In genomic region chr12:26966842-26967241, GRCh38 we compare ENCODE assay signal across 25 cellular contexts.
"Had no signal": no experiment of that assay in that cellular context is flagged by ENCODE, and none has a peak within 500 bp of the region (broad histone marks: within the 10 kb centered on the region; RNA-seq: fewer than 3 reads in every experiment).

No MANE protein-coding gene starts in this region.

- H3K4me3 ChIP-seq: PC-9, SJCRH30 had no signal

- H3K27me3 ChIP-seq: SJCRH30 had no signal

- H3K9ac ChIP-seq: SK-N-SH had no signal

- H3K27ac ChIP-seq: PC-9, SJCRH30 had no signal

- FAIRE-seq: bronchial epithelial cell had no signal

- H3K9me3 ChIP-seq: SJCRH30, SK-N-SH had no signal

- H3K27me3 Mint-ChIP-seq: activated CD8-positive, alpha-beta T cell treated with anti-CD3 and anti-CD28 coated beads for 36 hours; activated naive CD4-positive, alpha-beta T cell treated with anti-CD3 and anti-CD28 coated beads, Interleukin-2, amount 50 U/mL, for 24 hours; central memory CD8-positive, alpha-beta T cell had no signal

- H3K4me2 ChIP-seq: PC-9, SK-N-SH had no signal

- DNase-seq: activated CD4-positive, alpha-beta T cell treated with anti-CD3 and anti-CD28 coated beads for 4 hours; activated CD8-positive, alpha-beta memory T cell treated with anti-CD3 and anti-CD28 coated beads, Interleukin-2, amount 50 U/mL, for 48 hours; activated CD8-positive, alpha-beta T cell treated with anti-CD3 and anti-CD28 coated beads for 36 hours; activated effector memory CD4-positive, alpha-beta T cell treated with Interleukin-2 at 50 U/mL for 16 hours; activated naive CD4-positive, alpha-beta T cell; activated T-cell treated with anti-CD3 and anti-CD28 coated beads, Interleukin-2, amount 50 U/mL, for 1 hour; aorta; cortex of kidney; KG1; NCI-H1048; NCI-H1417; NCI-H1930; NCI-H345; NCI-H510A; NCI-H526 treated with DMSO at 0.1 percent for 48 hours; PC-9; SJCRH30; SK-N-SH; SW 1271 had no signal

- ATAC-seq: activated CD4-positive, CD25-positive, alpha-beta regulatory T cell treated with anti-CD3 and anti-CD28 coated beads, Interleukin-2, amount 50 U/mL, for 24 hours; activated CD8-positive, alpha-beta T cell treated with anti-CD3 and anti-CD28 coated beads for 36 hours had no signal

- H3K27ac Mint-ChIP-seq: activated CD8-positive, alpha-beta T cell treated with anti-CD3 and anti-CD28 coated beads for 36 hours; activated naive CD4-positive, alpha-beta T cell treated with anti-CD3 and anti-CD28 coated beads, Interleukin-2, amount 50 U/mL, for 24 hours; activated T-helper 1 cell treated with anti-CD3 and anti-CD28 coated beads, Interleukin-12 subunit alpha, Interleukin-12 subunit beta, Interleukin-2, Interleukin-4 antibody, amounts not matched to agents 30 ng/mL and 10 ng/mL and 1 ng/mL, durations not matched to agents 14 hours and 24 hours and 36 hours; T-helper 2 cell treated with Interferon-gamma antibody and Interleukin-4, amounts not matched to agents 5 μg/mL and 100 μg/mL, for 36 hours had no signal

- H3K4me3 Mint-ChIP-seq: activated CD8-positive, alpha-beta T cell treated with anti-CD3 and anti-CD28 coated beads for 36 hours; activated naive CD4-positive, alpha-beta T cell treated with anti-CD3 and anti-CD28 coated beads, Interleukin-2, amount 50 U/mL, for 24 hours; activated T-helper 1 cell treated with anti-CD3 and anti-CD28 coated beads, Interleukin-12 subunit alpha, Interleukin-12 subunit beta, Interleukin-2, Interleukin-4 antibody, amounts not matched to agents 30 ng/mL and 10 ng/mL and 1 ng/mL, durations not matched to agents 14 hours and 24 hours and 36 hours; central memory CD8-positive, alpha-beta T cell; T-helper 2 cell treated with Interferon-gamma antibody and Interleukin-4, amounts not matched to agents 5 μg/mL and 100 μg/mL, for 36 hours had no signal

- H3K9me3 Mint-ChIP-seq: activated CD8-positive, alpha-beta T cell treated with anti-CD3 and anti-CD28 coated beads for 36 hours; activated naive CD4-positive, alpha-beta T cell treated with anti-CD3 and anti-CD28 coated beads, Interleukin-2, amount 50 U/mL, for 24 hours; activated T-helper 1 cell treated with anti-CD3 and anti-CD28 coated beads, Interleukin-12 subunit alpha, Interleukin-12 subunit beta, Interleukin-2, Interleukin-4 antibody, amounts not matched to agents 30 ng/mL and 10 ng/mL and 1 ng/mL, durations not matched to agents 14 hours and 24 hours and 36 hours; central memory CD8-positive, alpha-beta T cell; T-helper 2 cell treated with Interferon-gamma antibody and Interleukin-4, amounts not matched to agents 5 μg/mL and 100 μg/mL, for 36 hours had no signal

- H2AFZ ChIP-seq: PC-9 had no signal

- H3K4me1 ChIP-seq: SJCRH30 had no signal
